ENCODE assay signal across 10 cellular contexts in genomic region chr20:37538003-37538402, GRCh38. TPM values are rescaled to one million over a fixed set of nuclear protein-coding genes. Genes with fewer than 3 reads are reported as not detected.
A peak's percentile ranks its signal among the peaks of the same experiment; 100 is the strongest.
DNase-seq lines count a peak whose midpoint lies in the region; ATAC-seq and TF ChIP-seq lines count a peak whose summit lies in the region.
"Had no signal": no experiment of that assay in that cellular context is flagged by ENCODE, and none has a peak within 500 bp of the region (broad histone marks: within the 10 kb centered on the region; RNA-seq: fewer than 3 reads in every experiment).

No MANE protein-coding gene starts in this region.

- no TSS peak for BruUV-seq in MCF 10A (replicated peaks; lab: Mats Ljungman, UMichigan)

- POLR2A ChIA-PET in MCF 10A (lab: Yijun Ruan, JAX) = interaction anchor here (0.6 to 3.0 kb wide), 11 partner anchors 11 to 495 kb away, joined by 3 to 30 read pairs (median 3); partner anchors contain the start of genes BLCAP, MANBAL, MROH8 and RPN2

- H3K9me3 ChIP-seq in breast epithelium = no peaks in the 10 kb centered on the region

- H3K27ac Mint-ChIP-seq in MCF 10A (ENCODE audit: low read depth, unreplicated experiment) (no peak overlapping the region), type B pancreatic cell (no peak overlapping the region)
- H3K27ac Mint-ChIP-seq in T-helper 2 cell treated with Interferon-gamma antibody and Interleukin-4, amounts not matched to agents 5 μg/mL and 100 μg/mL, for 36 hours = no peak overlapping the region

- peaks cover 18% of the 10 kb centered on the region for H3K4me1 Mint-ChIP-seq in MCF 10A (ENCODE audit: insufficient read depth, unreplicated experiment)
- peaks cover 6% of the 10 kb centered on the region for H3K4me1 Mint-ChIP-seq in type B pancreatic cell (ENCODE audit: unreplicated experiment)
- peaks cover 4% of the 10 kb centered on the region for H3K4me1 Mint-ChIP-seq in T-helper 2 cell treated with Interferon-gamma antibody and Interleukin-4, amounts not matched to agents 5 μg/mL and 100 μg/mL, for 36 hours (ENCODE audit: low read depth)

- no peak for ATAC-seq in HG02610 (IDR thresholded peaks at IDR 0.05; ENCODE audit: unreplicated experiment)

- DNase-seq in MCF 10A (ENCODE audit: unreplicated experiment) (peak; percentile 89), breast epithelium (ENCODE audit: low spot score in 2 of 2) (no peak), SW480 (ENCODE audit: low spot score) (peak; percentile 35), fibroblast of pulmonary artery (ENCODE audit: low read depth) (peak; percentile 74), type B pancreatic cell (ENCODE audit: extremely low spot score, unreplicated experiment) (peak; percentile 13)
- no peak for DNase-seq in T-helper 2 cell treated with Interferon-gamma antibody and Interleukin-4, amounts not matched to agents 5 μg/mL and 100 μg/mL, for 36 hours (ENCODE audit: low spot score)
- no peak for DNase-seq in central memory CD4-positive, alpha-beta T cell
- DNase-seq: AML-193, hippocampal formation had no signal

- CTCF ChIA-PET in MCF 10A (lab: Yijun Ruan, JAX) = interaction anchor here (0.6 to 1.7 kb wide), 10 partner anchors 153 to 457 kb away, joined by 3 to 9 read pairs (median 4); no protein-coding TSS in a partner anchor

- no peaks in the 10 kb centered on the region for H3K4me1 ChIP-seq in breast epithelium

- H3K4me3 Mint-ChIP-seq in MCF 10A (ENCODE audit: unreplicated experiment) (no peak overlapping the region), type B pancreatic cell (no peak overlapping the region)
- H3K4me3 Mint-ChIP-seq in T-helper 2 cell treated with Interferon-gamma antibody and Interleukin-4, amounts not matched to agents 5 μg/mL and 100 μg/mL, for 36 hours = no peak overlapping the region

- no peak overlapping the region for H3K27ac ChIP-seq in breast epithelium

- TF ChIP-seq CTCF in MCF 10A (IDR thresholded peaks at IDR 0.05; ENCODE audit: unreplicated experiment) (no peak), breast epithelium (IDR thresholded peaks at IDR 0.05) (no peak), fibroblast of pulmonary artery (IDR thresholded peaks at IDR 0.05; ENCODE audit: low read length, missing control alignments) (no peak), type B pancreatic cell (conservative IDR thresholded peaks at IDR 0.05) (no peak)

- H3K9me3 Mint-ChIP-seq in MCF 10A (ENCODE audit: unreplicated experiment) (no peaks in the 10 kb centered on the region), type B pancreatic cell (no peaks in the 10 kb centered on the region)
- no peaks in the 10 kb centered on the region for H3K9me3 Mint-ChIP-seq in T-helper 2 cell treated with Interferon-gamma antibody and Interleukin-4, amounts not matched to agents 5 μg/mL and 100 μg/mL, for 36 hours

- H3K4me3 ChIP-seq in breast epithelium (no peak overlapping the region), fibroblast of pulmonary artery (replicated peaks; ENCODE audit: low read depth, low read length) (no peak overlapping the region)

- H3K27me3 Mint-ChIP-seq in MCF 10A (ENCODE audit: insufficient read depth, unreplicated experiment) (no peaks in the 10 kb centered on the region), type B pancreatic cell (no peaks in the 10 kb centered on the region)
- peaks cover 12% of the 10 kb centered on the region for H3K27me3 Mint-ChIP-seq in T-helper 2 cell treated with Interferon-gamma antibody and Interleukin-4, amounts not matched to agents 5 μg/mL and 100 μg/mL, for 36 hours (ENCODE audit: low read depth)

- H3K27me3 ChIP-seq in breast epithelium = no peaks in the 10 kb centered on the region

- H3K36me3 ChIP-seq in breast epithelium = no peaks in the 10 kb centered on the region

- H3K36me3 Mint-ChIP-seq in MCF 10A (ENCODE audit: insufficient read depth, unreplicated experiment) (no peaks in the 10 kb centered on the region), type B pancreatic cell (no peaks in the 10 kb centered on the region)
- no peaks in the 10 kb centered on the region for H3K36me3 Mint-ChIP-seq in T-helper 2 cell treated with Interferon-gamma antibody and Interleukin-4, amounts not matched to agents 5 μg/mL and 100 μg/mL, for 36 hours (ENCODE audit: low read depth)

- intact Hi-C loops in MCF 10A (cut with micrococcal nuclease) (loop anchor here (10.0 kb wide), 1 partner anchor 533 kb away; no protein-coding TSS in a partner anchor), breast epithelium (cut with DNase I; ENCODE audit: low total_unique reads) (loop anchor here (10.0 kb wide), 2 partner anchors 263 to 333 kb away; no protein-coding TSS in a partner anchor)

- no peak for TF ChIP-seq POLR2A in breast epithelium (IDR thresholded peaks at IDR 0.05)

RNA-seq across cellular contexts. Expression of gene BLCAP, which starts 10.3 kb away (rescaled TPM):
- total RNA-seq in MCF 10A (2022) (88.5 and 105 TPM in 2 replicates), breast epithelium (10 to 100 TPM; 62.9 to 81.8 (median 63.2) TPM), type B pancreatic cell (ENCODE audit: low replicate concordance) (75.7 and 79.7 TPM in 2 replicates)

RNA-seq across cellular contexts. Expression of gene NNAT, which starts 17.0 kb away (rescaled TPM):
- total RNA-seq in MCF 10A (2022) (not detected in 2 replicates), breast epithelium (10 to 100 TPM in 1 of 3 donors, 1 to 10 TPM in 2; 3.9 to 82.1 (median 9.7) TPM), type B pancreatic cell (ENCODE audit: low replicate concordance) (19.2 and 114 TPM in 2 replicates)

Comparison
In these comparisons a context has a peak if more than half of its experiments do, and no peak if none do; other contexts are left out.
1. DNase-seq: peak in MCF 10A (single experiment), SW480 (single experiment), fibroblast of pulmonary artery (single experiment) and type B pancreatic cell (single experiment); none in breast epithelium (0 of 2), T-helper 2 cell treated with Interferon-gamma antibody and Interleukin-4, amounts not matched to agents 5 μg/mL and 100 μg/mL, for 36 hours (single experiment) and central memory CD4-positive, alpha-beta T cell (single experiment).